21 cellular contexts compared by ENCODE assay signal in the genomic region with DNA sequence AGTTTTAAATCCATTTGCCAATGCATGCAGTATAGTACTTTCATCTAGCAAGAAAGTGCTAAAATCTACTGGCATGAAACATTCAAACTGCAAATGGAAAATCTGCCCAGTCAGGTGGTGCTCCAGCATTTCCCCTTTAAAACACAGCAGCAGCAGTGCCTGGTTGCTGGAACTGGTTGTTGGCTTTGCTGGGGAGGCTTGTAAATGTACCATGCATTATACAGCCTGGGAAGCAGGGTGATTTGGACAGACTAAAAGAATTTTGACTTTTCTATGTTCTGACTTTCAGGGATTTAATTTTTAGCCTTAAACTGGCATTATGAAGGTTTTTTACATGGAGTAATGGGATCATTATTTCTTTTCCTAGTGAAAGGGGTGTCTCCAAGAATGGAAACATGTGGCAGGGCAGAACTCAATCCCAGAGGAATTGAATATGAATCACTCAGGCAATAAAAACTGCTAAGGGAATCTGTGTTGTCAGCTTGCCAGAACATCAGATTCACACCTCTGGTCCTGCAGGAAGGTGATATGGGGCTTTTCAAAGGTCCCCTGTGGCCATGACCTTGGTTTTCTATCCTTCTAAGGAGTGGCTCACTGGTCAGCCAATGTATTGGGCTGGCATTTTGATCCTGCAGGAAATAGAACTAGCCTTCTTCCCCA. TPM values are rescaled to one million over a fixed set of nuclear protein-coding genes. Genes with fewer than 3 reads are reported as not detected.
"Had no signal": no experiment of that assay in that cellular context is flagged by ENCODE, and none has a peak within 500 bp of the region (broad histone marks: within the 10 kb centered on the region; RNA-seq: fewer than 3 reads in every experiment).

No MANE protein-coding gene starts in this region.

- H3K36me3 Mint-ChIP-seq: memory B cell had no signal

- H3K27ac ChIP-seq: body of pancreas, colonic mucosa, esophagus muscularis mucosa, hepatocyte, pancreas had no signal

- H3K36me3 ChIP-seq: colonic mucosa, esophagus muscularis mucosa, pancreas had no signal

- H3K9me3 ChIP-seq: body of pancreas, colonic mucosa, esophagus muscularis mucosa, pancreas had no signal

- H3K27ac Mint-ChIP-seq: activated B cell treated with CpG ODN at 0.5 μM for 24 hours; activated CD8-positive, alpha-beta T cell treated with anti-CD3 and anti-CD28 coated beads for 36 hours; activated naive CD8-positive, alpha-beta T cell; memory B cell; stimulated activated effector memory CD8-positive, alpha-beta T cell treated with anti-CD3 and anti-CD28 coated beads, Interleukin-12 subunit alpha, Interleukin-12 subunit beta, amount 100 ng/mL, for 72 hours had no signal

- DNase-seq: activated B cell treated with CpG ODN at 0.5 μM for 24 hours; activated CD4-positive, alpha-beta T cell treated with anti-CD3 and anti-CD28 coated beads for 48 hours; activated CD8-positive, alpha-beta T cell treated with anti-CD3 and anti-CD28 coated beads for 36 hours; activated gamma-delta T cell; activated T-cell treated with anti-CD3 and anti-CD28 coated beads, Interleukin-2, amount 50 U/mL, for 48 hours; amniotic stem cell; body of pancreas; central memory CD4-positive, alpha-beta T cell; colonic mucosa; left ventricle myocardium superior; naive thymus-derived CD8-positive, alpha-beta T cell; pancreas had no signal

- H3K79me2 ChIP-seq: hepatocyte had no signal

- FAIRE-seq: endometrium, pancreas had no signal

- H2AFZ ChIP-seq: hepatocyte had no signal

- ATAC-seq: activated CD8-positive, alpha-beta T cell treated with anti-CD3 and anti-CD28 coated beads for 36 hours; body of pancreas; left ventricle myocardium superior; naive thymus-derived CD8-positive, alpha-beta T cell; pancreas; stimulated activated effector memory CD8-positive, alpha-beta T cell treated with anti-CD3 and anti-CD28 coated beads, Interleukin-12 subunit alpha, Interleukin-12 subunit beta, amount 100 ng/mL, for 72 hours had no signal

- H3K4me3 ChIP-seq: body of pancreas, colonic mucosa, esophagus muscularis mucosa, hepatocyte, pancreas had no signal

- H3K4me3 Mint-ChIP-seq: activated B cell treated with CpG ODN at 0.5 μM for 24 hours; activated CD8-positive, alpha-beta T cell treated with anti-CD3 and anti-CD28 coated beads for 36 hours; activated naive CD8-positive, alpha-beta T cell; memory B cell; naive thymus-derived CD8-positive, alpha-beta T cell; stimulated activated effector memory CD8-positive, alpha-beta T cell treated with anti-CD3 and anti-CD28 coated beads, Interleukin-12 subunit alpha, Interleukin-12 subunit beta, amount 100 ng/mL, for 72 hours had no signal

- H3K9me3 Mint-ChIP-seq: activated B cell treated with CpG ODN at 0.5 μM for 24 hours; activated CD8-positive, alpha-beta T cell treated with anti-CD3 and anti-CD28 coated beads for 36 hours; stimulated activated effector memory CD8-positive, alpha-beta T cell treated with anti-CD3 and anti-CD28 coated beads, Interleukin-12 subunit alpha, Interleukin-12 subunit beta, amount 100 ng/mL, for 72 hours had no signal

- H3K4me2 ChIP-seq: hepatocyte had no signal

RNA-seq across cellular contexts. Expression of a gene that starts 9.0 kb away (rescaled TPM):
- total RNA-seq: activated B cell treated with CpG ODN at 0.5 μM for 24 hours; activated CD8-positive, alpha-beta T cell treated with anti-CD3 and anti-CD28 coated beads for 36 hours; body of pancreas; fibroblast of villous mesenchyme; left ventricle myocardium superior; mucosa of gallbladder; naive thymus-derived CD8-positive, alpha-beta T cell; renal cortical epithelial cell had no signal
- polyA plus RNA-seq: naive thymus-derived CD8-positive, alpha-beta T cell had no signal
